21 cellular contexts compared by ENCODE assay signal in genomic region chr2:111186123-111186715, GRCh38.
"Had no signal": no experiment of that assay in that cellular context is flagged by ENCODE, and none has a peak within 500 bp of the region (broad histone marks: within the 10 kb centered on the region; RNA-seq: fewer than 3 reads in every experiment).

No MANE protein-coding gene starts in this region.

- H3K36me3 ChIP-seq: brain microvascular endothelial cell, stomach, thoracic aorta had no signal

- DNase-seq: activated CD4-positive, alpha-beta memory T cell treated with anti-CD3 and anti-CD28 coated beads for 36 hours; activated CD4-positive, alpha-beta T cell treated with anti-CD3 and anti-CD28 coated beads for 36 hours; activated effector memory CD4-positive, alpha-beta T cell treated with anti-CD3 and anti-CD28 coated beads, Interleukin-2, amount 50 U/mL, for 16 hours; activated T-cell treated with anti-CD3 and anti-CD28 coated beads, Interleukin-2, amount 50 U/mL, for 48 hours; brain microvascular endothelial cell; cortex of kidney; effector CD8-positive, alpha-beta T cell; foreskin keratinocyte; glutamatergic neuron; immature natural killer cell; midbrain; naive B cell; stimulated activated CD4-positive, alpha-beta T cell treated with anti-CD3 and anti-CD28 coated beads, Interleukin-12 subunit alpha, Interleukin-12 subunit beta, amount 100 ng/mL, for 4 hours; stimulated activated CD4-positive, alpha-beta T cell treated with anti-CD3 and anti-CD28 coated beads, Interleukin-2, amount 100 ng/mL, for 24 hours; T-helper 17 cell had no signal

- H3K27ac ChIP-seq: brain microvascular endothelial cell, foreskin keratinocyte, parathyroid adenoma had no signal

- H3K27ac Mint-ChIP-seq: activated CD4-positive, alpha-beta memory T cell treated with anti-CD3 and anti-CD28 coated beads for 36 hours; activated CD4-positive, alpha-beta T cell treated with anti-CD3 and anti-CD28 coated beads for 36 hours; activated naive CD8-positive, alpha-beta T cell; immature natural killer cell; T-helper 17 cell had no signal

- H3K27me3 ChIP-seq: stomach had no signal

- H3K4me1 Mint-ChIP-seq: activated CD4-positive, alpha-beta T cell treated with anti-CD3 and anti-CD28 coated beads for 36 hours; central memory CD8-positive, alpha-beta T cell; immature natural killer cell; naive B cell; T-helper 17 cell had no signal

- H3K9me3 Mint-ChIP-seq: activated CD4-positive, alpha-beta memory T cell treated with anti-CD3 and anti-CD28 coated beads for 36 hours; central memory CD8-positive, alpha-beta T cell; immature natural killer cell; naive B cell had no signal

- H3K4me3 ChIP-seq: lung, stomach had no signal

- H3K4me3 Mint-ChIP-seq: activated CD4-positive, alpha-beta memory T cell treated with anti-CD3 and anti-CD28 coated beads for 36 hours; activated CD4-positive, alpha-beta T cell treated with anti-CD3 and anti-CD28 coated beads for 36 hours; activated naive CD8-positive, alpha-beta T cell; central memory CD8-positive, alpha-beta T cell; immature natural killer cell; naive B cell; T-helper 17 cell had no signal

- H3K4me1 ChIP-seq: foreskin keratinocyte, parathyroid adenoma had no signal

- H3K27me3 Mint-ChIP-seq: activated naive CD8-positive, alpha-beta T cell; central memory CD8-positive, alpha-beta T cell had no signal

- ATAC-seq: activated CD4-positive, alpha-beta T cell treated with anti-CD3 and anti-CD28 coated beads for 36 hours; foreskin keratinocyte; T-helper 17 cell had no signal

- H3K9ac ChIP-seq: parathyroid adenoma had no signal

- H3K36me3 Mint-ChIP-seq: activated CD4-positive, alpha-beta memory T cell treated with anti-CD3 and anti-CD28 coated beads for 36 hours; activated naive CD8-positive, alpha-beta T cell; immature natural killer cell; naive B cell had no signal

- H3K9me3 ChIP-seq: stomach, thoracic aorta had no signal
